Comparison of ENCODE assay signal across 1 cellular context in genomic region chr17:43576563-43577229, GRCh38.
A peak's percentile ranks its signal among the peaks of the same experiment; 100 is the strongest.
TF ChIP-seq lines count a peak whose summit lies in the region.

No MANE protein-coding gene starts in this region.

TF ChIP-seq in GM12878, 131 proteins besides CTCF, POLR2A, EP300 and RAD21 (continued from another document):
- no peak for TF ChIP-seq CEBPZ (IDR thresholded peaks at IDR 0.05; ENCODE audit: low read depth, low read length)
- no peak for TF ChIP-seq ZBTB40 (IDR thresholded peaks at IDR 0.05; ENCODE audit: borderline replicate concordance)
- TF ChIP-seq POU2F2 (IDR thresholded peaks at IDR 0.05; ENCODE audit: borderline replicate concordance, low read depth, low read length): no peak
- TF ChIP-seq SMC3 (IDR thresholded peaks at IDR 0.05; ENCODE audit: borderline replicate concordance, low read length): peak; percentile 96
- peak; percentile 81 for TF ChIP-seq MEF2B (IDR thresholded peaks at IDR 0.05; ENCODE audit: partially characterized antibody, poor library complexity, severe bottlenecking)
- 0 out of 2 replicates have a peak, but pooled peaks have one; percentile 27 for TF ChIP-seq ZNF24 (IDR thresholded peaks at IDR 0.05)
- TF ChIP-seq FOS (IDR thresholded peaks at IDR 0.05; ENCODE audit: borderline replicate concordance, extremely low read depth, insufficient read length): no peak
- TF ChIP-seq SRF (IDR thresholded peaks at IDR 0.05; ENCODE audit: low read depth in 2 of 2, low read length in 2 of 2): no peak
- peak; percentile 13 to 33; a peak in 2 of 4 replicates for TF ChIP-seq IKZF2 (IDR thresholded peaks at IDR 0.05)
- TF ChIP-seq SREBF2 (IDR thresholded peaks at IDR 0.05; ENCODE audit: low read length): no peak
- TF ChIP-seq CHD2 (IDR thresholded peaks at IDR 0.05; ENCODE audit: borderline replicate concordance, low read depth, low read length): no peak
- TF ChIP-seq CREM (IDR thresholded peaks at IDR 0.05; ENCODE audit: low read depth): no peak
- no peak for TF ChIP-seq ZSCAN29 (IDR thresholded peaks at IDR 0.05)
- no peak for TF ChIP-seq SUPT20H (IDR thresholded peaks at IDR 0.05; ENCODE audit: borderline replicate concordance, control insufficient read depth, low read depth, low read length)
- TF ChIP-seq NFIC (IDR thresholded peaks at IDR 0.05; ENCODE audit: low read depth, low read length): no peak
- no peak for TF ChIP-seq ZNF207 (IDR thresholded peaks at IDR 0.05; ENCODE audit: borderline replicate concordance)
- TF ChIP-seq MYC (IDR thresholded peaks at IDR 0.05; ENCODE audit: insufficient read depth, insufficient read length, insufficient replicate concordance, low read length, severe bottlenecking): no peak
- peak; percentile 58; the same call in 1 of the 2 replicates for TF ChIP-seq YY1 (IDR thresholded peaks at IDR 0.05; ENCODE audit: low read depth, low read length)
- TF ChIP-seq NR2F1 (conservative IDR thresholded peaks at IDR 0.05): no peak
- TF ChIP-seq IRF3 (IDR thresholded peaks at IDR 0.05): no peak
- TF ChIP-seq RCOR1 (conservative IDR thresholded peaks at IDR 0.05; ENCODE audit: low read depth, low read length): no peak
- TF ChIP-seq EGR1 (IDR thresholded peaks at IDR 0.05; ENCODE audit: borderline replicate concordance in 1 of 2, low read depth in 2 of 2, low read length in 2 of 2): no peak
- peak; percentile 56 for TF ChIP-seq RUNX3 (IDR thresholded peaks at IDR 0.05; ENCODE audit: low read length)
- TF ChIP-seq MLLT1 (IDR thresholded peaks at IDR 0.05): 0 out of 2 replicates have a peak, but pooled peaks have one; percentile 31
- peak; percentile 35; the same call in 1 of the 2 replicates for TF ChIP-seq STAT1 (conservative IDR thresholded peaks at IDR 0.05)
- no peak for TF ChIP-seq RELB (IDR thresholded peaks at IDR 0.05; ENCODE audit: low read depth)
- 0 out of 2 replicates have a peak, but pooled peaks have one; percentile 40 for TF ChIP-seq NBN (IDR thresholded peaks at IDR 0.05)
